Comparison of ENCODE assay signal across 10 cellular contexts in genomic region chr17:68459030-68459376, GRCh38. TPM values are rescaled to one million over a fixed set of nuclear protein-coding genes. Genes with fewer than 3 reads are reported as not detected.
DNase-seq lines count a peak whose midpoint lies in the region; ATAC-seq and TF ChIP-seq lines count a peak whose summit lies in the region.
"Had no signal": no experiment of that assay in that cellular context is flagged by ENCODE, and none has a peak within 500 bp of the region (broad histone marks: within the 10 kb centered on the region; RNA-seq: fewer than 3 reads in every experiment).

No MANE protein-coding gene starts in this region.

- H3K4me1 ChIP-seq in KMS-11 (ENCODE audit: low read depth, poor library complexity, severe bottlenecking) = peaks cover 70% of the 10 kb centered on the region

- H3K9ac ChIP-seq in KMS-11 = peak overlapping the region; percentile 39; the same call in 1 of the 2 replicates

- H3K79me2 ChIP-seq in KMS-11 (ENCODE audit: insufficient read depth, low read depth) = peaks cover 5% of the 10 kb centered on the region; the same call in 1 of the 2 replicates

- TF ChIP-seq CTCF in KMS-11 (conservative IDR thresholded peaks at IDR 0.05; ENCODE audit: low read depth, low read length) (no peak), nephron (IDR thresholded peaks at IDR 0.05; ENCODE audit: unreplicated experiment in 3 of 3) (no peak)

- H3K4me2 ChIP-seq in KMS-11 = peak overlapping the region; percentile 68

- H3K4me3 ChIP-seq in KMS-11 (IDR thresholded peaks at IDR 0.05; ENCODE audit: insufficient read depth, low read depth, low read length) = no peak overlapping the region

- H2AFZ ChIP-seq in KMS-11 (ENCODE audit: low read depth) = peak overlapping the region; percentile 34; the same call in 1 of the 2 replicates

- no peaks in the 10 kb centered on the region for H3K27me3 Mint-ChIP-seq in activated T-cell treated with anti-CD3 and anti-CD28 coated beads, Interleukin-2, amount 50 U/mL, for 72 hours (ENCODE audit: low read depth)
- peaks cover 4% of the 10 kb centered on the region for H3K27me3 Mint-ChIP-seq in nephron (ENCODE audit: low read depth)

- peaks cover 82% of the 10 kb centered on the region for H3K4me1 Mint-ChIP-seq in activated T-cell treated with anti-CD3 and anti-CD28 coated beads, Interleukin-2, amount 50 U/mL, for 72 hours (ENCODE audit: low read depth)
- H3K4me1 Mint-ChIP-seq in nephron = peaks cover 62% of the 10 kb centered on the region

- H4K20me1 ChIP-seq in KMS-11 (ENCODE audit: insufficient read depth) = no peaks in the 10 kb centered on the region

- peaks cover 0 to 7% of the 10 kb centered on the region in 2 donors for H3K36me3 Mint-ChIP-seq in activated T-cell treated with anti-CD3 and anti-CD28 coated beads, Interleukin-2, amount 50 U/mL, for 72 hours (ENCODE audit: insufficient read depth in 2 of 2)
- no peaks in the 10 kb centered on the region for H3K36me3 Mint-ChIP-seq in nephron (ENCODE audit: low read depth)

- no peak for ATAC-seq in activated T-cell treated with anti-CD3 and anti-CD28 coated beads, Interleukin-2, amount 50 U/mL, for 72 hours (replicated peaks in 1 of 2)
- ATAC-seq in GM21447 (IDR thresholded peaks at IDR 0.05; ENCODE audit: unreplicated experiment) = peak; percentile 33
- ATAC-seq: Panc1 had no signal

- H3K36me3 ChIP-seq in KMS-11 (ENCODE audit: insufficient read depth) = no peaks in the 10 kb centered on the region

- H3K27me3 ChIP-seq in KMS-11 (ENCODE audit: insufficient read depth, low read depth) = no peaks in the 10 kb centered on the region

- H3K9me3 Mint-ChIP-seq in activated T-cell treated with anti-CD3 and anti-CD28 coated beads, Interleukin-2, amount 50 U/mL, for 72 hours = no peaks in the 10 kb centered on the region
- H3K9me3 Mint-ChIP-seq in nephron = no peaks in the 10 kb centered on the region

- H3K27ac Mint-ChIP-seq in activated T-cell treated with anti-CD3 and anti-CD28 coated beads, Interleukin-2, amount 50 U/mL, for 72 hours = peak overlapping the region; percentile 99
- H3K27ac Mint-ChIP-seq in nephron = no peak overlapping the region

- DNase-seq in activated T-cell treated with anti-CD3 and anti-CD28 coated beads, Interleukin-2, amount 50 U/mL, for 72 hours = peak; percentile 43 to 58
- no peak for DNase-seq in activated T-cell treated with anti-CD3 and anti-CD28 coated beads, Interleukin-2, amount 50 U/mL, for 1 hour
- DNase-seq in activated gamma-delta T cell treated with Interleukin-2 at 50 U/mL for 16 hours (no peak), RKO (ENCODE audit: low spot score) (no peak), NCI-H1092 treated with DMSO at 0.1 percent for 48 hours (lab: John Stamatoyannopoulos, UW) (no peak)
- DNase-seq: NCI-H2107 had no signal

- peak overlapping the region; percentile 92 to 96 for H3K4me3 Mint-ChIP-seq in activated T-cell treated with anti-CD3 and anti-CD28 coated beads, Interleukin-2, amount 50 U/mL, for 72 hours
- peak overlapping the region; percentile 1 to 12 (median 2) for H3K4me3 Mint-ChIP-seq in nephron

- H3K27ac ChIP-seq in KMS-11 = peak overlapping the region; percentile 67; the same call in 1 of the 2 replicates

RNA-seq across cellular contexts. Expression of gene WIPI1, which starts 1.7 kb away (rescaled TPM):
- total RNA-seq in activated T-cell treated with anti-CD3 and anti-CD28 coated beads, Interleukin-2, amount 50 U/mL, for 72 hours = 10 to 100 TPM; 61.0 to 85.8 TPM

RNA-seq across cellular contexts. Expression of gene PRKAR1A, which starts 53.2 kb away (rescaled TPM):
- 100 to 1,000 TPM; 245 to 252 TPM for total RNA-seq in activated T-cell treated with anti-CD3 and anti-CD28 coated beads, Interleukin-2, amount 50 U/mL, for 72 hours

Comparison
In these comparisons a context has a peak if more than half of its experiments do, and no peak if none do; other contexts are left out.
1. DNase-seq: peak in activated T-cell treated with anti-CD3 and anti-CD28 coated beads, Interleukin-2, amount 50 U/mL, for 72 hours (2 of 2); none in activated T-cell treated with anti-CD3 and anti-CD28 coated beads, Interleukin-2, amount 50 U/mL, for 1 hour (single experiment), activated gamma-delta T cell treated with Interleukin-2 at 50 U/mL for 16 hours (single experiment), RKO (single experiment) and NCI-H1092 treated with DMSO at 0.1 percent for 48 hours (single experiment).